Comparison of ENCODE assay signal across 8 cellular contexts in genomic region chr6:113306552-113307145, GRCh38.
DNase-seq lines count a peak whose midpoint lies in the region; ATAC-seq and TF ChIP-seq lines count a peak whose summit lies in the region.

No MANE protein-coding gene starts in this region.

- ATAC-seq in GM19372 (IDR thresholded peaks at IDR 0.05; ENCODE audit: low read depth, unreplicated experiment), result peak; percentile 96
- peak; percentile 95 for ATAC-seq in HG03196 (IDR thresholded peaks at IDR 0.05; ENCODE audit: unreplicated experiment)
- peak; percentile 81 to 82 for ATAC-seq in lower lobe of right lung

- H3K9me3 ChIP-seq in lower lobe of right lung, result no peaks in the 10 kb centered on the region
- no peaks in the 10 kb centered on the region for H3K9me3 ChIP-seq in thyroid gland

- H3K4me3 ChIP-seq in cardiac fibroblast (replicated peaks in 1 of 2; ENCODE audit: low read depth in 2 of 2, low read length in 2 of 2), result no peak overlapping the region
- H3K4me3 ChIP-seq in lower lobe of right lung, result no peak overlapping the region
- H3K4me3 ChIP-seq in thyroid gland (replicated peaks in 1 of 3), result no peak overlapping the region

- WGBS in thyroid gland, 2 donors, result 40 to 48% methylated on average over 5 of the region's 5 CpGs

- intact Hi-C loops in lower lobe of right lung (cut with DNase I) (loop anchor here (5.0 kb wide), 1 partner anchor 551 kb away; the partner anchor contains the start of gene MARCKS), thyroid gland (cut with DNase I) (loop anchor here (5.0 kb wide), 1 partner anchor 551 kb away; the partner anchor contains the start of gene MARCKS)

- TF ChIP-seq POLR2A in thyroid gland (IDR thresholded peaks at IDR 0.05), result no peak

- H3K36me3 ChIP-seq in lower lobe of right lung (no peaks in the 10 kb centered on the region), thyroid gland (no peaks in the 10 kb centered on the region)

- in situ Hi-C loops in KBM-7 (cut with MboI; ENCODE audit: low pct_unique_long_range_greater_than_20kb, low sequenced_read_pairs), result no loop called here

- H3K27ac ChIP-seq in lower lobe of right lung (no peak overlapping the region), thyroid gland (no peak overlapping the region)

- H3K4me1 ChIP-seq in lower lobe of right lung (no peaks in the 10 kb centered on the region), thyroid gland (no peaks in the 10 kb centered on the region)

- DNase-seq in Daoy (ENCODE audit: low read depth) (peak; percentile 68), SK-N-DZ (ENCODE audit: low spot score) (peak; percentile 13), cardiac fibroblast (ENCODE audit: low read depth in 2 of 2) (peak; percentile 39 to 48), lower lobe of right lung (peak; percentile 74), thyroid gland (peak; percentile 73 to 81), KBM-7 (no peak)

- TF ChIP-seq CTCF in cardiac fibroblast (IDR thresholded peaks at IDR 0.05; ENCODE audit: low read depth, low read length) (peak; percentile 38), lower lobe of right lung (IDR thresholded peaks at IDR 0.05) (peak; percentile 71), thyroid gland (IDR thresholded peaks at IDR 0.05) (peak; percentile 17 to 70 (median 58))

- H3K27me3 ChIP-seq in lower lobe of right lung (ENCODE audit: low read depth), result no peaks in the 10 kb centered on the region
- no peaks in the 10 kb centered on the region for H3K27me3 ChIP-seq in thyroid gland
